In the genomic region with DNA sequence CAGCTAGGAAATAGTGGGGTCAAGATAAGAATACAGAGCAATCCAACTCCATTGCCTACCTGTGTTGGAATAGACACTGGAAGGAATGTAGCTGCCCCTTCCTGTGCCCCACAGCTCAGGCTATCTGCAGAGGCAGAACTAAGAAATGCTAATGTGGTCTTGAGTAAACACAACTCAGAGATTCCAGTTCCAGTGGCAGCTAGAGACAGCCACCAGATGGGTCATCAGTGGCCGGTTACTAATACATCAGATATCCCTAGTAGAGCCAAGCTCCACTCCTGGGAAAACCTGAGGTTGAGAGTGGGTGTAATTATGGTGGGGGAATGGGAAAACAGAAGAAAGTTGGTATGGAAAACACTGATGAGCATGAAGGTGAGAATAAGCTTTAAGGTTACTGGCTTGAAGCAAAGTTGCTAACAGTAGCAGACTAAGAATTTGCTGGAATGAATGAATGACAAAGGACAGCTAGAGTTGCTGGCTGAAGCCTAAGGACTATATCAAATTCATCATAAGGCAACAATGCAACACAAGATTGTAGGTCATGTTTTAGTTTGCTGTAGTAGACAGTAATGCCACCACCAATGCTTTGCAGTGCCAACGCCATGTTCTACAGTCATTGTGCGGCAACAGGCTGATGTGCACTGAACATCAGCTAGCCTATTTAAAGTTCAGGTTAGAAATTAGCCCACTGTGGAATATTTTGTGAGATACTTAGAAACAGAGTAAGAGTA, we compare ENCODE assay signal across 1 cellular context.
A peak's percentile ranks its signal among the peaks of the same experiment; 100 is the strongest.
TF ChIP-seq lines count a peak whose summit lies in the region.

No MANE protein-coding gene starts in this region.

TF ChIP-seq in A549, 52 proteins besides CTCF, POLR2A, EP300 and RAD21:
- TF ChIP-seq, protein P1, sequence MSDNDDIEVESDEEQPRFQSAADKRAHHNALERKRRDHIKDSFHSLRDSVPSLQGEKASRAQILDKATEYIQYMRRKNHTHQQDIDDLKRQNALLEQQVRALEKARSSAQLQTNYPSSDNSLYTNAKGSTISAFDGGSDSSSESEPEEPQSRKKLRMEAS (IDR thresholded peaks at IDR 0.05): 0 out of 2 replicates have a peak, but pooled peaks have one; percentile 26
- TF ChIP-seq NR3C1 (IDR thresholded peaks at IDR 0.05): no peak
